In the genomic region with DNA sequence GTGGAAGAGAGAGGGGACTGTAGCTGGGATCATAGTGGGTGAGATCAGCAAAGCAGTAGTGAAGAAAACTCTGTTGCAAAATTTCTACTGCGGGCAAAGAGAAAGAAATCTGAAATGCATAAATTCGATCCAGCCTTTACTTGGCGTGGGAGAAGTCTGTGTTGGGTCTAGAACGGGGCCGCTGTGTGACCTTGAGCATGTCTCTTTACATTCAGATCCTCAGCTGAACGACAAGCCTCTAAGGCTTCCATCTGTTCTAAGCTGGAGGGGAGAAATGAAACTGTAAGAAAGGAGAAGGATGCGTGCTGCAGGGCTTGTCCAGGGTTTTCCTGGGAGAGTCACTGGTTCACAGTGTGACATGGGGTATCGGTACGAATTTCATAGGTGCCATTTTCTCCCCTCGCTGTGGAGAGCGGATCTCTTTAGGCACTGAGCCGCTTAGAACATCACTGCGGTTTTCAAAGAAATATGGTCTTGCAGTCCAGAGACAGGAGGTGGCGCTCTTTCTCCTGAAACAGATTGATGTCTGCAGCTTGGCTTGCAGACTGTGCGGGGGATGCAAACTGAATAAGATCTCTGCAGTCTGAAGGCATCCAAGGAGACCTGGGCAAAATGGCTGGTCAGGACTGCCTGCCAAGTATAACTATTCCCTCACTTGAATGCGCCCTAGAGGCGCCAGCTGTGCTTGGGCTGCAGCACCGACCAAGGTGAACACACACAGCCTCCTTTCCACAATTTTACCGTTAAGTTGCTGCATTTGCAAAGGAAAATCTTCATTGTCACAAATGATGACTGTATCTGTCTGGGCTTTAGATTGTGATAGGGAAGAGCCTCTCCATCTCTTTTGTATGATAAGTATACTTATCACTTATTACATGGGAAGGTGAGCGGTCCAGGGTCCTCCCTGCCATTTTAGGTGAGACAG, we compare ENCODE assay signal across 8 cellular contexts.
DNase-seq lines count a peak whose midpoint lies in the region; ATAC-seq and TF ChIP-seq lines count a peak whose summit lies in the region.

No MANE protein-coding gene starts in this region.

- H3K36me3 Mint-ChIP-seq in memory B cell = no peaks in the 10 kb centered on the region

- H3K27me3 ChIP-seq in dorsolateral prefrontal cortex = peaks cover 0 to 2% (median 0%) of the 10 kb centered on the region in 45 donors

- TF ChIP-seq CTCF in AG10803 (conservative IDR thresholded peaks at IDR 0.05; ENCODE audit: low read length) = peak; percentile 88
- TF ChIP-seq CTCF in dorsolateral prefrontal cortex (IDR thresholded peaks at IDR 0.05 in 54 of 56, conservative IDR thresholded peaks at IDR 0.05 in 2 of 56; ENCODE audit: low read depth in 1 of 56, partially characterized antibody in 56 of 56) = peak; percentile 53 to 84 (median 74)

- H3K4me3 Mint-ChIP-seq in memory B cell = no peak overlapping the region

- peak overlapping the region in 41 of 59 donors; percentile 9 to 83 (median 61) for H3K27ac ChIP-seq in dorsolateral prefrontal cortex

- DNase-seq in AG10803 (ENCODE audit: low read depth) (peak; percentile 91), NCI-H748 treated with DMSO at 0.1 percent for 48 hours (lab: John Stamatoyannopoulos, UW) (peak; percentile 84), dorsolateral prefrontal cortex (peak; percentile 30 to 92 (median 74)), memory B cell (ENCODE audit: low spot score in 2 of 2) (peak; percentile 1 to 18)
- DNase-seq in activated CD4-positive, alpha-beta T cell treated with anti-CD3 and anti-CD28 coated beads, Interleukin-2, amount 50 U/mL, for 48 hours = peak; percentile 75 to 83
- DNase-seq in stimulated activated CD8-positive, alpha-beta memory T cell treated with anti-CD3 and anti-CD28 coated beads, Interleukin-15, amount 100 ng/mL, for 24 hours (ENCODE audit: low read depth) = peak; percentile 47

- peaks cover 6% of the 10 kb centered on the region for H3K4me1 Mint-ChIP-seq in memory B cell

- H3K4me3 ChIP-seq in AG10803 (ENCODE audit: low read length) (peak overlapping the region; percentile 46), dorsolateral prefrontal cortex (peak overlapping the region in 43 of 59 donors; percentile 5 to 53 (median 32))

- H3K27ac Mint-ChIP-seq in memory B cell = no peak overlapping the region

- H3K27me3 Mint-ChIP-seq in memory B cell = peaks cover 14% of the 10 kb centered on the region

- intact Hi-C loops in dorsolateral prefrontal cortex (cut with DNase I) = loop anchor here (5.0 to 10.0 kb wide), 3 partner anchors 133 to 908 kb away; no protein-coding TSS in a partner anchor

- ATAC-seq in GM18907 (IDR thresholded peaks at IDR 0.05; ENCODE audit: unreplicated experiment) (peak; percentile 67), HG03520 (IDR thresholded peaks at IDR 0.05; ENCODE audit: unreplicated experiment) (peak; percentile 83), memory B cell (ENCODE audit: low read depth) (peak; percentile 43)

- no peaks in the 10 kb centered on the region for H3K9me3 Mint-ChIP-seq in memory B cell

Comparison
In these comparisons a context has a peak if more than half of its experiments do, and no peak if none do; other contexts are left out.
1. Peak in every context shown above with its lines: DNase-seq, ATAC-seq, H3K4me3 ChIP-seq and H3K27ac ChIP-seq.
2. DNase-seq: peak in every context shown above with its lines; median percentile 91 in AG10803; 84 in NCI-H748 treated with DMSO at 0.1 percent for 48 hours; 79 in activated CD4-positive, alpha-beta T cell treated with anti-CD3 and anti-CD28 coated beads, Interleukin-2, amount 50 U/mL, for 48 hours; 74 in dorsolateral prefrontal cortex; 47 in stimulated activated CD8-positive, alpha-beta memory T cell treated with anti-CD3 and anti-CD28 coated beads, Interleukin-15, amount 100 ng/mL, for 24 hours; 10 in memory B cell.